ENCODE assay signal across 11 cellular contexts in the genomic region with DNA sequence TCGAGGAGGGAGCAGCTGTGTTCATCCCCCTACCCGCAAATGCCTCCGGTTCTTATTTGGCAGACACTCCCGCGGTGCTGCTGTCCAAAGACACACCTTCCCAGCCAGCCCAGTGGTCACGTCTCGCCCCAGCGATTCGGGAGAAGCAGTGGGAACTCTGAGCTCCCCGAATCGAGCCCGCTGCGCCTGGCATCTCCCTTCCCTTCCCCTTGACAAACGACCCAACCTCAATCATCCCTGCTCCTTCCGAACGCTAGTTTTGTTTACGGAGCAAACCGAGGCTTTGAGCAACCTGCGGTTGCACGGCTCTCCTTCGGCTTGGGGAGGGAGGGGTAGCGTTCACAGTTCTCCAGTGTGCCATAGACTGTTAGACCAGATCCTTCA. TPM values are rescaled to one million over a fixed set of nuclear protein-coding genes. Genes with fewer than 3 reads are reported as not detected.
DNase-seq lines count a peak whose midpoint lies in the region; ATAC-seq and TF ChIP-seq lines count a peak whose summit lies in the region.
"Had no signal": no experiment of that assay in that cellular context is flagged by ENCODE, and none has a peak within 500 bp of the region (broad histone marks: within the 10 kb centered on the region; RNA-seq: fewer than 3 reads in every experiment).

No MANE protein-coding gene starts in this region.

- H3K4me1 ChIP-seq in Panc1 (ENCODE audit: control insufficient read depth, insufficient read depth, low read length) = no peaks in the 10 kb centered on the region
- no peaks in the 10 kb centered on the region for H3K4me1 ChIP-seq in foreskin keratinocyte
- no peaks in the 10 kb centered on the region for H3K4me1 ChIP-seq in parathyroid adenoma

- BruUV-seq in Panc1 (replicated peaks; lab: Mats Ljungman, UMichigan) = no TSS peak

- intact Hi-C loops in Panc1 (cut with micrococcal nuclease; ENCODE audit: unreplicated experiment) = loop anchor here (10.0 kb wide), 1 partner anchor 1737 kb away; no protein-coding TSS in a partner anchor

- peak overlapping the region; percentile 55 for H3K4me2 ChIP-seq in parathyroid adenoma (ENCODE audit: low read length)

- H3K36me3 ChIP-seq in Panc1 (ENCODE audit: control insufficient read depth, insufficient read depth, low read length) (no peaks in the 10 kb centered on the region), parathyroid adenoma (ENCODE audit: control insufficient read depth, insufficient read depth, low read length) (no peaks in the 10 kb centered on the region)

- no peak for ATAC-seq in Panc1
- peak; percentile 37 for ATAC-seq in foreskin keratinocyte

- no peaks in the 10 kb centered on the region for H3K27me3 ChIP-seq in Panc1 (ENCODE audit: control insufficient read depth, insufficient read depth, low read length)
- peaks cover 14% of the 10 kb centered on the region for H3K27me3 ChIP-seq in foreskin keratinocyte
- no peaks in the 10 kb centered on the region for H3K27me3 ChIP-seq in parathyroid adenoma (ENCODE audit: control insufficient read depth, insufficient read depth, low read length)

- H3K9ac ChIP-seq in parathyroid adenoma = no peak overlapping the region

- CTCF ChIA-PET in Panc1 (lab: Charles Lee) = no interaction called here

- H3K9me3 ChIP-seq in Panc1 (ENCODE audit: control insufficient read depth, insufficient read depth, low read depth, low read length) = no peaks in the 10 kb centered on the region
- no peaks in the 10 kb centered on the region for H3K9me3 ChIP-seq in parathyroid adenoma (ENCODE audit: control insufficient read depth, low read length)

- no peaks in the 10 kb centered on the region for H3K79me2 ChIP-seq in parathyroid adenoma

- H3K4me3 ChIP-seq in Panc1 (ENCODE audit: low read depth in 2 of 2, low read length in 2 of 2) (peak overlapping the region; percentile 11 to 40; a peak in 2 of 4 replicates), parathyroid adenoma (ENCODE audit: low read depth, low read length) (peak overlapping the region; percentile 34)

- in situ Hi-C loops in Panc1 (cut with HindIII; ENCODE audit: low pct_unique_long_range_greater_than_20kb, low sequenced_read_pairs) = no loop called here
- in situ Hi-C loops in KBM-7 (cut with MboI; ENCODE audit: low pct_unique_long_range_greater_than_20kb, low sequenced_read_pairs) = no loop called here

- DNase-seq in D341Med (ENCODE audit: low spot score) (peak; percentile 20), Panc1 (ENCODE audit: low read depth, low spot score) (no peak), foreskin keratinocyte (no peak), KBM-7 (no peak)
- DNase-seq in stimulated activated CD4-positive, alpha-beta T cell treated with anti-CD3 and anti-CD28 coated beads, Interleukin-15, amount 100 ng/mL, for 24 hours = no peak
- no peak for DNase-seq in activated CD4-positive, CD25-positive, alpha-beta regulatory T cell treated with anti-CD3 and anti-CD28 coated beads, Interleukin-2, amount 50 U/mL, for 72 hours
- no peak for DNase-seq in stimulated activated CD4-positive, alpha-beta T cell treated with anti-CD3 and anti-CD28 coated beads, Interleukin-2, amount 100 ng/mL, for 24 hours
- DNase-seq: activated naive CD8-positive, alpha-beta T cell treated with anti-CD3 and anti-CD28 coated beads for 36 hours; GF-D8; NCI-H446 treated with DMSO at 0.1 percent for 48 hours had no signal

- H3K27ac ChIP-seq in Panc1 (ENCODE audit: low read length) (no peak overlapping the region), foreskin keratinocyte (no peak overlapping the region), parathyroid adenoma (no peak overlapping the region)

- POLR2A ChIA-PET in Panc1 (lab: Charles Lee) = no interaction called here

- no peak overlapping the region for H2AFZ ChIP-seq in parathyroid adenoma

- TF ChIP-seq CTCF in Panc1 (IDR thresholded peaks at IDR 0.05) (no peak), foreskin keratinocyte (conservative IDR thresholded peaks at IDR 0.05) (no peak), parathyroid adenoma (IDR thresholded peaks at IDR 0.05) (no peak)

RNA-seq across cellular contexts. Expression of a gene that starts 0.3 kb away (rescaled TPM):
- total RNA-seq in Panc1 (2021; ENCODE audit: unreplicated experiment) (not detected), foreskin keratinocyte (0.07 and 0.41 TPM in 2 replicates)
- polyA plus RNA-seq in Panc1 (2012; ENCODE audit: insufficient read length) = not detected
- 0.02 and 0.07 TPM in 2 replicates for polyA plus RNA-seq in foreskin keratinocyte
- total RNA-seq: activated naive CD8-positive, alpha-beta T cell treated with anti-CD3 and anti-CD28 coated beads for 36 hours had no signal
